1 cellular context compared by ENCODE assay signal in the genomic region with DNA sequence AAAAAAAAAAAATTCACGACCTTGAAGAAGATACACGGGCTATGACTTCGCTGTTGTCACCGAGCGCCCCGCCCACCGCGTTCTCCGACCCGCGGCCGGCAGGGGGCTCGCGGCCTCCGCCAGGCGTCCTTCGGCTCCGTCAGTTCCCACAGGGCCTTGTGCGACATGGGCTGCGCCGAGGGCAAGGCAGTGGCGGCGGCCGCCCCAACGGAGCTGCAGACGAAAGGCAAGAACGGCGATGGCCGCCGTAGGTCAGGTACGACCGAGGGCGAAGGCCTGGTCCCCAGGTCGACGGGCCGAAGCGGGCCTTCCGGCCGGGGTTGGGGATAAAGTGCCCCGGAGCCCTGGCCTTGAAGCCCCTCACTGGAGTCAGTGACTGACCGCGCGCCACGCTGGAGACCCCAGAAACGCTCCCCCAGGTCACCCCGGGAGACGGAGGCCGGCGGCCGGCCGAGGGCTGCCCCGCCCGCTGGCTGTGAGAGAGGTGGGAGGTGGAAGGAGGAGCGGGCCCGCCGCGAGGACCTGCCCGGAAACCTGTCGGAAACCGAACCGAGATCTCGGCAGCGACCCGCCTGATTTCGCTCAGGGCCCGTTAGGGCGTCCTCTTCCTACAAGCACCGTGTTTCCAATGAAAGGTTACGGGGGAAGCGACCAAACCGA.
TF ChIP-seq lines count a peak whose summit lies in the region.

A gene (plus strand): TSS at position 142 of the 660 bp plus-strand sequence. CDS start 24 bp downstream, at position 166.

TF ChIP-seq in neural cell, 6 proteins besides CTCF, POLR2A, EP300 and RAD21 (continued from another document):
- TF ChIP-seq, protein P1, sequence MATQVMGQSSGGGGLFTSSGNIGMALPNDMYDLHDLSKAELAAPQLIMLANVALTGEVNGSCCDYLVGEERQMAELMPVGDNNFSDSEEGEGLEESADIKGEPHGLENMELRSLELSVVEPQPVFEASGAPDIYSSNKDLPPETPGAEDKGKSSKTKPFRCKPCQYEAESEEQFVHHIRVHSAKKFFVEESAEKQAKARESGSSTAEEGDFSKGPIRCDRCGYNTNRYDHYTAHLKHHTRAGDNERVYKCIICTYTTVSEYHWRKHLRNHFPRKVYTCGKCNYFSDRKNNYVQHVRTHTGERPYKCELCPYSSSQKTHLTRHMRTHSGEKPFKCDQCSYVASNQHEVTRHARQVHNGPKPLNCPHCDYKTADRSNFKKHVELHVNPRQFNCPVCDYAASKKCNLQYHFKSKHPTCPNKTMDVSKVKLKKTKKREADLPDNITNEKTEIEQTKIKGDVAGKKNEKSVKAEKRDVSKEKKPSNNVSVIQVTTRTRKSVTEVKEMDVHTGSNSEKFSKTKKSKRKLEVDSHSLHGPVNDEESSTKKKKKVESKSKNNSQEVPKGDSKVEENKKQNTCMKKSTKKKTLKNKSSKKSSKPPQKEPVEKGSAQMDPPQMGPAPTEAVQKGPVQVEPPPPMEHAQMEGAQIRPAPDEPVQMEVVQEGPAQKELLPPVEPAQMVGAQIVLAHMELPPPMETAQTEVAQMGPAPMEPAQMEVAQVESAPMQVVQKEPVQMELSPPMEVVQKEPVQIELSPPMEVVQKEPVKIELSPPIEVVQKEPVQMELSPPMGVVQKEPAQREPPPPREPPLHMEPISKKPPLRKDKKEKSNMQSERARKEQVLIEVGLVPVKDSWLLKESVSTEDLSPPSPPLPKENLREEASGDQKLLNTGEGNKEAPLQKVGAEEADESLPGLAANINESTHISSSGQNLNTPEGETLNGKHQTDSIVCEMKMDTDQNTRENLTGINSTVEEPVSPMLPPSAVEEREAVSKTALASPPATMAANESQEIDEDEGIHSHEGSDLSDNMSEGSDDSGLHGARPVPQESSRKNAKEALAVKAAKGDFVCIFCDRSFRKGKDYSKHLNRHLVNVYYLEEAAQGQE (IDR thresholded peaks at IDR 0.05; ENCODE audit: borderline replicate concordance): no peak
- no peak for TF ChIP-seq POLR2AphosphoS5 (IDR thresholded peaks at IDR 0.05)
